24 cellular contexts compared by ENCODE assay signal in genomic region chr1:842816-843215, GRCh38.
DNase-seq lines count a peak whose midpoint lies in the region; ATAC-seq and TF ChIP-seq lines count a peak whose summit lies in the region.
"Had no signal": no experiment of that assay in that cellular context is flagged by ENCODE, and none has a peak within 500 bp of the region (broad histone marks: within the 10 kb centered on the region; RNA-seq: fewer than 3 reads in every experiment).

No MANE protein-coding gene starts in this region.

- no peaks in the 10 kb centered on the region for H3K27me3 ChIP-seq in CD4-positive, CD25-positive, alpha-beta regulatory T cell (ENCODE audit: control insufficient read depth, insufficient read depth, low read length)
- H3K27me3 ChIP-seq: gastrocnemius medialis, tibial nerve had no signal

- H3K4me3 Mint-ChIP-seq in activated CD4-positive, alpha-beta T cell treated with anti-CD3 and anti-CD28 coated beads, Interleukin-2, amount 10 ng/mL, durations not matched to agents 7 days and 5 days, result no peak overlapping the region
- H3K4me3 Mint-ChIP-seq in CD4-positive, CD25-positive, alpha-beta regulatory T cell, result peak overlapping the region in 3 of 4 donors; percentile 74 to 82 (median 75)
- H3K4me3 Mint-ChIP-seq in T-cell, result peak overlapping the region; percentile 32 to 73 (median 71)
- H3K4me3 Mint-ChIP-seq in CD14-positive monocyte, result no peak overlapping the region
- H3K4me3 Mint-ChIP-seq: B cell had no signal

- POLR2A ChIA-PET in activated CD4-positive, alpha-beta T cell treated with anti-CD3 and anti-CD28 coated beads, Interleukin-2, amount 10 ng/mL, durations not matched to agents 7 days and 5 days (lab: Charles Lee), result no interaction called here
- POLR2A ChIA-PET in T-cell (lab: Charles Lee), result no interaction called here

- H3K27ac Mint-ChIP-seq in activated CD4-positive, alpha-beta T cell treated with anti-CD3 and anti-CD28 coated beads, Interleukin-2, amount 10 ng/mL, durations not matched to agents 7 days and 5 days, result peak overlapping the region; percentile 92
- H3K27ac Mint-ChIP-seq in CD4-positive, CD25-positive, alpha-beta regulatory T cell, result peak overlapping the region; percentile 88 to 94 (median 92)
- peak overlapping the region; percentile 97 for H3K27ac Mint-ChIP-seq in T-cell
- H3K27ac Mint-ChIP-seq in CD14-positive monocyte, result no peak overlapping the region
- H3K27ac Mint-ChIP-seq: B cell had no signal

- no peaks in the 10 kb centered on the region for H3K27me3 Mint-ChIP-seq in activated CD4-positive, alpha-beta T cell treated with anti-CD3 and anti-CD28 coated beads, Interleukin-2, amount 10 ng/mL, durations not matched to agents 7 days and 5 days
- no peaks in the 10 kb centered on the region for H3K27me3 Mint-ChIP-seq in CD4-positive, CD25-positive, alpha-beta regulatory T cell
- no peaks in the 10 kb centered on the region for H3K27me3 Mint-ChIP-seq in T-cell
- peaks cover 0 to 3% (median 2%) of the 10 kb centered on the region in 3 donors for H3K27me3 Mint-ChIP-seq in CD14-positive monocyte (ENCODE audit: low read depth in 3 of 3)
- H3K27me3 Mint-ChIP-seq: B cell had no signal

- H3K4me3 ChIP-seq in CD4-positive, CD25-positive, alpha-beta regulatory T cell (ENCODE audit: low read depth, low read length), result no peak overlapping the region
- H3K4me3 ChIP-seq: A549, gastrocnemius medialis, lower lobe of right lung, SK-N-MC, tibial nerve had no signal

- H3K36me3 Mint-ChIP-seq in activated CD4-positive, alpha-beta T cell treated with anti-CD3 and anti-CD28 coated beads, Interleukin-2, amount 10 ng/mL, durations not matched to agents 7 days and 5 days (ENCODE audit: low read depth), result peaks cover 26% of the 10 kb centered on the region
- H3K36me3 Mint-ChIP-seq in CD4-positive, CD25-positive, alpha-beta regulatory T cell, result peaks cover 5% of the 10 kb centered on the region
- peaks cover 5% of the 10 kb centered on the region for H3K36me3 Mint-ChIP-seq in T-cell
- peaks cover 10 to 11% of the 10 kb centered on the region in 2 donors for H3K36me3 Mint-ChIP-seq in CD14-positive monocyte

- H3K4me1 Mint-ChIP-seq in activated CD4-positive, alpha-beta T cell treated with anti-CD3 and anti-CD28 coated beads, Interleukin-2, amount 10 ng/mL, durations not matched to agents 7 days and 5 days, result peaks cover 73% of the 10 kb centered on the region
- H3K4me1 Mint-ChIP-seq in CD4-positive, CD25-positive, alpha-beta regulatory T cell, result peaks cover 24 to 66% (median 37%) of the 10 kb centered on the region in 4 donors
- peaks cover 67 to 80% (median 75%) of the 10 kb centered on the region in 3 donors for H3K4me1 Mint-ChIP-seq in T-cell
- H3K4me1 Mint-ChIP-seq in CD14-positive monocyte, result peaks cover 7% of the 10 kb centered on the region

- ATAC-seq in CD4-positive, CD25-positive, alpha-beta regulatory T cell (ENCODE audit: low read depth in 2 of 2), result no peak
- no peak for ATAC-seq in T-cell (replicated peaks in 1 of 4)
- no peak for ATAC-seq in HG02981 (IDR thresholded peaks at IDR 0.05; ENCODE audit: unreplicated experiment)
- ATAC-seq: A549, esophagus mucosa, gastrocnemius medialis, lower lobe of right lung had no signal

- intact Hi-C loops in CD14-positive monocyte (cut with micrococcal nuclease), result no loop called here

- no peaks in the 10 kb centered on the region for H3K9me3 Mint-ChIP-seq in activated CD4-positive, alpha-beta T cell treated with anti-CD3 and anti-CD28 coated beads, Interleukin-2, amount 10 ng/mL, durations not matched to agents 7 days and 5 days
- peaks cover 0 to 2% (median 0%) of the 10 kb centered on the region in 7 donors for H3K9me3 Mint-ChIP-seq in CD4-positive, CD25-positive, alpha-beta regulatory T cell
- peaks cover 0 to 6% (median 0%) of the 10 kb centered on the region in 3 donors for H3K9me3 Mint-ChIP-seq in T-cell
- H3K9me3 Mint-ChIP-seq in CD14-positive monocyte, result peaks cover 0 to 3% (median 0%) of the 10 kb centered on the region in 7 donors

- H3K4me1 ChIP-seq in CD4-positive, CD25-positive, alpha-beta regulatory T cell (ENCODE audit: control insufficient read depth, insufficient read depth, low read length, poor library complexity, severe bottlenecking), result peaks cover 33% of the 10 kb centered on the region
- H3K4me1 ChIP-seq: A549, gastrocnemius medialis, lower lobe of right lung, tibial nerve had no signal

- CTCF ChIA-PET in activated CD4-positive, alpha-beta T cell treated with anti-CD3 and anti-CD28 coated beads, Interleukin-2, amount 10 ng/mL, durations not matched to agents 7 days and 5 days (lab: Charles Lee), result no interaction called here
- CTCF ChIA-PET in T-cell (lab: Charles Lee), result no interaction called here

- TF ChIP-seq CTCF in CD14-positive monocyte (IDR thresholded peaks at IDR 0.05), result no peak

- DNase-seq in activated CD4-positive, alpha-beta T cell treated with anti-CD3 and anti-CD28 coated beads, Interleukin-2, amount 10 ng/mL, durations not matched to agents 7 days and 5 days, result no peak
- DNase-seq in activated CD4-positive, alpha-beta T cell treated with anti-CD3 and anti-CD28 coated beads for 4 hours, result no peak
- DNase-seq in CD4-positive, CD25-positive, alpha-beta regulatory T cell, result no peak
- DNase-seq in T-cell (peak in 1 of 34 experiments; percentile 7), erythroblast (lab: John Stamatoyannopoulos, UW) (peak; percentile 80 to 85), pons (ENCODE audit: low spot score) (no peak), CD14-positive monocyte (ENCODE audit: low spot score) (no peak)
- DNase-seq: effector CD8-positive, alpha-beta T cell; EL; gastrocnemius medialis; lower lobe of right lung; NCI-H1694; NCI-H2171 treated with DMSO at 0.1 percent for 48 hours; NCI-H526; RPMI8226; stimulated activated CD4-positive, alpha-beta T cell treated with anti-CD3 and anti-CD28 coated beads, Interleukin-1b, Interleukin-23, amount 100 ng/mL, for 48 hours; stimulated activated naive CD4-positive, alpha-beta T cell had no signal

- no peaks in the 10 kb centered on the region for H3K9me3 ChIP-seq in CD4-positive, CD25-positive, alpha-beta regulatory T cell (ENCODE audit: control insufficient read depth in 2 of 2, low read length in 2 of 2)
- H3K9me3 ChIP-seq: A549, gastrocnemius medialis, lower lobe of right lung, tibial nerve had no signal

- TF ChIP-seq POLR2A in erythroblast (IDR thresholded peaks at IDR 0.05; ENCODE audit: low read length), result no peak

- H3K27ac ChIP-seq in CD4-positive, CD25-positive, alpha-beta regulatory T cell (ENCODE audit: insufficient read depth, low read length, poor library complexity, severe bottlenecking), result no peak overlapping the region
- H3K27ac ChIP-seq: A549, gastrocnemius medialis, KMS-11, lower lobe of right lung, SK-N-MC, tibial nerve had no signal

- H3K36me3 ChIP-seq in CD4-positive, CD25-positive, alpha-beta regulatory T cell (ENCODE audit: control insufficient read depth, insufficient read depth, low read length), result no peaks in the 10 kb centered on the region

Comparison
In these comparisons a context has a peak if more than half of its experiments do, and no peak if none do; other contexts are left out.
1. DNase-seq: peak in erythroblast (2 of 2); none in activated CD4-positive, alpha-beta T cell treated with anti-CD3 and anti-CD28 coated beads, Interleukin-2, amount 10 ng/mL, durations not matched to agents 7 days and 5 days (single experiment), activated CD4-positive, alpha-beta T cell treated with anti-CD3 and anti-CD28 coated beads for 4 hours (0 of 2), CD4-positive, CD25-positive, alpha-beta regulatory T cell (0 of 3), pons (single experiment) and CD14-positive monocyte (single experiment).
2. H3K27ac Mint-ChIP-seq: peak in activated CD4-positive, alpha-beta T cell treated with anti-CD3 and anti-CD28 coated beads, Interleukin-2, amount 10 ng/mL, durations not matched to agents 7 days and 5 days (single experiment), CD4-positive, CD25-positive, alpha-beta regulatory T cell (3 of 3) and T-cell (2 of 2); none in CD14-positive monocyte (0 of 7).
3. H3K4me3 Mint-ChIP-seq: peak in CD4-positive, CD25-positive, alpha-beta regulatory T cell (3 of 4) and T-cell (3 of 3); none in activated CD4-positive, alpha-beta T cell treated with anti-CD3 and anti-CD28 coated beads, Interleukin-2, amount 10 ng/mL, durations not matched to agents 7 days and 5 days (single experiment) and CD14-positive monocyte (0 of 2).